Comparison of ENCODE assay signal across 9 cellular contexts in the genomic region with DNA sequence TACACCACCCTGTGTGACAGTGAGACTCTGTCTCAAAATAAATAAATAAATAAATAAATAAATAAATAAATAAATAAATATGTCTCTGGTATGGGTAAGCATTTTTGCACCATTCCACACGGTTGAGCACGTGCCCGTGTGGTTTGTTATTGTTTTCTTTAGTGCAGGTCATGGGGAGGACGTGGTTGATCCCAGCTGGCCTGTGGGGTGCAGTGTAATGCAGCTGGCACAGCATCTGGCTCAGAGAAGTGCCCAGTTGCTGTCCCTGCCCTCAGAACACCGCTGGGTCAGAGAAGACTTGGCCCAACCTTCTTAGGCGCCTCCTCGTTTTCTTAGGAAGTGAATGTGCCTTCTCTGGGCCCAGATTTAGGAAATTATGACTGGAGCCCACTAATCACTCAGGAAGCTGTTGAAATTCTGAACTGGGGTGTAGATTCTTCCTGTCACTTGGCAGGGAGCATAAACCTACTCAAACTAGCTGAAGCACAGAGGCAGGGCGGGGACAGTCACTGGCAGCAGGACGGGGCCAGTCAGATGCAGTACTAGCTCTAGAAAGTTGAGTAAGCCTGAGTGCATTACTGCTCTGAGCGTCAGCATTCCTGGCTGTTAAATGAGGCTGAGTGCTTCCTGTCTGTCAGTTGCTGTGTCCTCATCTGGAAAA.
A peak's percentile ranks its signal among the peaks of the same experiment; 100 is the strongest.
DNase-seq lines count a peak whose midpoint lies in the region; ATAC-seq and TF ChIP-seq lines count a peak whose summit lies in the region.
"Had no signal": no experiment of that assay in that cellular context is flagged by ENCODE, and none has a peak within 500 bp of the region (broad histone marks: within the 10 kb centered on the region; RNA-seq: fewer than 3 reads in every experiment).

No MANE protein-coding gene starts in this region.

- H3K27ac ChIP-seq in gastrocnemius medialis, result peak overlapping the region; percentile 58 to 77 (median 72)

- in situ Hi-C loops in gastrocnemius medialis (cut with MboI; ENCODE audit: low sequenced_read_pairs in 4 of 4), result loop anchor here in 3 of 4 donors (10.0 to 25.0 kb wide), 3 partner anchors 88 to 675 kb away; a partner anchor contains a TSS

- intact Hi-C loops in Right ventricle myocardium inferior (cut with DNase I), result loop anchor here (1.0 to 10.0 kb wide), 2 partner anchors 91 to 658 kb away; no protein-coding TSS in a partner anchor
- intact Hi-C loops in gastrocnemius medialis (cut with DNase I; ENCODE audit: low total_unique reads), result loop anchor here (2.0 to 10.0 kb wide), 4 partner anchors 86 to 268 kb away; a partner anchor contains a TSS

- H3K27me3 ChIP-seq in gastrocnemius medialis, result no peaks in the 10 kb centered on the region

- no peak overlapping the region for H3K4me3 ChIP-seq in gastrocnemius medialis

- no peak for TF ChIP-seq CTCF in gastrocnemius medialis (IDR thresholded peaks at IDR 0.05 in 4 of 5, conservative IDR thresholded peaks at IDR 0.05 in 1 of 5)

- no peaks in the 10 kb centered on the region for H3K36me3 ChIP-seq in gastrocnemius medialis

- peak; percentile 97 for DNase-seq in GM04503 (ENCODE audit: low read depth)
- peak; percentile 19 for DNase-seq in SKM-1 (lab: John Stamatoyannopoulos, UW; ENCODE audit: unreplicated experiment)
- peak; percentile 87 for DNase-seq in Right ventricle myocardium inferior (ENCODE audit: missing footprints)
- peak; percentile 71 to 90 for DNase-seq in gastrocnemius medialis
- no peak for DNase-seq in iPS-NIHi11 (ENCODE audit: low spot score)
- DNase-seq in T-helper 9 cell, result no peak
- DNase-seq in activated naive CD4-positive, alpha-beta T cell treated with Interleukin-2 at 50 U/mL for 16 hours, result no peak
- DNase-seq in T-helper 1 cell, result no peak
- DNase-seq: NCI-H446 had no signal

- ATAC-seq in Right ventricle myocardium inferior (peak; percentile 95), gastrocnemius medialis (peak; percentile 85 to 89)

- peaks cover 12 to 17% of the 10 kb centered on the region in 2 donors for H3K4me1 ChIP-seq in gastrocnemius medialis

- no peak for TF ChIP-seq POLR2A in gastrocnemius medialis (IDR thresholded peaks at IDR 0.05)

- H3K9me3 ChIP-seq in gastrocnemius medialis, result no peaks in the 10 kb centered on the region

Comparison
In these comparisons a context has a peak if more than half of its experiments do, and no peak if none do; other contexts are left out.
1. DNase-seq: peak in GM04503 (single experiment), SKM-1 (single experiment), Right ventricle myocardium inferior (single experiment) and gastrocnemius medialis (2 of 2); none in iPS-NIHi11 (single experiment), T-helper 9 cell (single experiment), activated naive CD4-positive, alpha-beta T cell treated with Interleukin-2 at 50 U/mL for 16 hours (single experiment) and T-helper 1 cell (0 of 5).